13 cellular contexts compared by ENCODE assay signal in genomic region chr18:69981948-69982347, GRCh38. TPM values are rescaled to one million over a fixed set of nuclear protein-coding genes. Genes with fewer than 3 reads are reported as not detected.
DNase-seq lines count a peak whose midpoint lies in the region; ATAC-seq lines count a peak whose summit lies in the region.
"Had no signal": no experiment of that assay in that cellular context is flagged by ENCODE, and none has a peak within 500 bp of the region (broad histone marks: within the 10 kb centered on the region; RNA-seq: fewer than 3 reads in every experiment).

No MANE protein-coding gene starts in this region.

- DNase-seq in activated naive CD4-positive, alpha-beta T cell treated with anti-CD3 and anti-CD28 coated beads, Interleukin-2, amount 50 U/mL, for 72 hours (ENCODE audit: low spot score in 2 of 2), result no peak
- no peak for DNase-seq in activated naive CD4-positive, alpha-beta T cell treated with anti-CD3 and anti-CD28 coated beads, Interleukin-2, amount 50 U/mL, for 16 hours
- no peak for DNase-seq in posterior vena cava (ENCODE audit: low spot score)
- no peak for DNase-seq in head of caudate nucleus
- DNase-seq in KG1 (lab: John Stamatoyannopoulos, UW), result no peak
- DNase-seq: caudate nucleus; GF-D8; kidney glomerular epithelial cell; NK-92 treated with Interleukin-12 subunit alpha and Interleukin-12 subunit beta, amount 100 ng/mL, for 24 hours; stimulated activated CD4-positive, alpha-beta T cell treated with anti-CD3 and anti-CD28 coated beads, Interleukin-15, amount 100 ng/mL, for 24 hours had no signal

- intact Hi-C loops in posterior vena cava (cut with DNase I), result loop anchor here in 1 of 2 donors (10.0 kb wide), 1 partner anchor 67 kb away; no protein-coding TSS in a partner anchor
- intact Hi-C loops in head of caudate nucleus (cut with DNase I), result no loop called here

- peaks cover 50% of the 10 kb centered on the region for H3K4me1 Mint-ChIP-seq in stimulated activated naive CD8-positive, alpha-beta T cell treated with anti-CD3 and anti-CD28 coated beads, Interleukin-15, Interleukin-2, amounts not matched to agents 100 ng/mL and 50 ng/mL, for 24 hours (ENCODE audit: low read depth)

- H3K27me3 Mint-ChIP-seq in stimulated activated naive CD8-positive, alpha-beta T cell treated with anti-CD3 and anti-CD28 coated beads, Interleukin-15, Interleukin-2, amounts not matched to agents 100 ng/mL and 50 ng/mL, for 24 hours, result no peaks in the 10 kb centered on the region

- H3K36me3 Mint-ChIP-seq in activated naive CD4-positive, alpha-beta T cell treated with anti-CD3 and anti-CD28 coated beads, Interleukin-2, amount 50 U/mL, for 72 hours, result peaks cover 22 to 56% of the 10 kb centered on the region in 2 donors
- H3K36me3 Mint-ChIP-seq in stimulated activated naive CD8-positive, alpha-beta T cell treated with anti-CD3 and anti-CD28 coated beads, Interleukin-15, Interleukin-2, amounts not matched to agents 100 ng/mL and 50 ng/mL, for 24 hours (ENCODE audit: low read depth), result peaks cover 37% of the 10 kb centered on the region

- peaks cover 13 to 33% of the 10 kb centered on the region in 2 donors for H3K9me3 Mint-ChIP-seq in activated naive CD4-positive, alpha-beta T cell treated with anti-CD3 and anti-CD28 coated beads, Interleukin-2, amount 50 U/mL, for 72 hours
- H3K9me3 Mint-ChIP-seq in stimulated activated naive CD8-positive, alpha-beta T cell treated with anti-CD3 and anti-CD28 coated beads, Interleukin-15, Interleukin-2, amounts not matched to agents 100 ng/mL and 50 ng/mL, for 24 hours, result peaks cover 14% of the 10 kb centered on the region

- peak; percentile 63 to 67 for ATAC-seq in activated naive CD4-positive, alpha-beta T cell treated with anti-CD3 and anti-CD28 coated beads, Interleukin-2, amount 50 U/mL, for 72 hours
- peak; percentile 35 for ATAC-seq in HG02588 (IDR thresholded peaks at IDR 0.05; ENCODE audit: unreplicated experiment)
- ATAC-seq in HG03439 (IDR thresholded peaks at IDR 0.05; ENCODE audit: unreplicated experiment), result peak; percentile 45

- H3K4me3 Mint-ChIP-seq in stimulated activated naive CD8-positive, alpha-beta T cell treated with anti-CD3 and anti-CD28 coated beads, Interleukin-15, Interleukin-2, amounts not matched to agents 100 ng/mL and 50 ng/mL, for 24 hours, result peak overlapping the region; percentile 4

- no peak overlapping the region for H3K27ac Mint-ChIP-seq in activated naive CD4-positive, alpha-beta T cell treated with anti-CD3 and anti-CD28 coated beads, Interleukin-2, amount 50 U/mL, for 72 hours
- peak overlapping the region; percentile 56 for H3K27ac Mint-ChIP-seq in stimulated activated naive CD8-positive, alpha-beta T cell treated with anti-CD3 and anti-CD28 coated beads, Interleukin-15, Interleukin-2, amounts not matched to agents 100 ng/mL and 50 ng/mL, for 24 hours

RNA-seq across cellular contexts. Expression of gene CD226, which starts 34.3 kb away (rescaled TPM):
- total RNA-seq in activated naive CD4-positive, alpha-beta T cell treated with anti-CD3 and anti-CD28 coated beads, Interleukin-2, amount 50 U/mL, for 72 hours, result 10 to 100 TPM; 42.4 to 86.5 TPM
- total RNA-seq in posterior vena cava, result 1 to 10 TPM; 1.6 to 2.5 TPM

Comparison
In these comparisons a context has a peak if more than half of its experiments do, and no peak if none do; other contexts are left out.
1. RNA of gene CD226, which starts 34.3 kb away (total RNA-seq): 42.4 to 86.5 TPM in activated naive CD4-positive, alpha-beta T cell treated with anti-CD3 and anti-CD28 coated beads, Interleukin-2, amount 50 U/mL, for 72 hours; 1.6 to 2.5 TPM in posterior vena cava; every median in the first group is over 10 times any median in the second.
2. Peak in every context shown above with its lines, with median percentiles within 50 percentile points of each other: ATAC-seq.